Comparison of ENCODE assay signal across 8 cellular contexts in genomic region chr6:28353981-28354676, GRCh38. TPM values are rescaled to one million over a fixed set of nuclear protein-coding genes. Genes with fewer than 3 reads are reported as not detected.
A peak's percentile ranks its signal among the peaks of the same experiment; 100 is the strongest.
DNase-seq lines count a peak whose midpoint lies in the region; ATAC-seq and TF ChIP-seq lines count a peak whose summit lies in the region.

No MANE protein-coding gene starts in this region.

- TF ChIP-seq CTCF in Peyer's patch (IDR thresholded peaks at IDR 0.05) = no peak

- H3K4me1 ChIP-seq in Peyer's patch (peaks cover 0 to 32% (median 0%) of the 10 kb centered on the region in 4 donors), HAP-1 (peaks cover 5% of the 10 kb centered on the region; the same call in 1 of the 2 replicates)

- H3K4me3 ChIP-seq in Peyer's patch (no peak overlapping the region), HAP-1 (no peak overlapping the region)

- ATAC-seq in HG03196 (IDR thresholded peaks at IDR 0.05; ENCODE audit: unreplicated experiment) = no peak

- TF ChIP-seq POLR2A in Peyer's patch (IDR thresholded peaks at IDR 0.05) = no peak

- H3K27me3 ChIP-seq in Peyer's patch (no peaks in the 10 kb centered on the region), HAP-1 (ENCODE audit: low read depth) (no peaks in the 10 kb centered on the region)

- H3K9me3 ChIP-seq in Peyer's patch (no peaks in the 10 kb centered on the region), HAP-1 (no peaks in the 10 kb centered on the region)

- in situ Hi-C loops in HAP-1 (cut with MboI; ENCODE audit: low sequenced_read_pairs) = loop anchor here (10.0 kb wide), 1 partner anchor 219 kb away; no protein-coding TSS in a partner anchor

- DNase-seq in ELR (ENCODE audit: low read depth) = peak; percentile 53
- DNase-seq in Peyer's patch = peak in 2 of 3 donors; percentile 46 to 56
- peak; percentile 54 for DNase-seq in fibroblast of gingiva (ENCODE audit: low read depth)
- peak; percentile 25 for DNase-seq in pons (ENCODE audit: low spot score)
- no peak for DNase-seq in COLO668 (lab: John Stamatoyannopoulos, UW; ENCODE audit: unreplicated experiment)
- DNase-seq in iPS-NIHi11 (ENCODE audit: low spot score) = no peak
- no peak for DNase-seq in HAP-1 (ENCODE audit: low spot score in 2 of 2)

- H3K36me3 ChIP-seq in Peyer's patch = no peaks in the 10 kb centered on the region
- H3K36me3 ChIP-seq in HAP-1 (replicated peaks) = no peaks in the 10 kb centered on the region

- peak overlapping the region in 1 of 4 donors; percentile 89 for H3K27ac ChIP-seq in Peyer's patch

RNA-seq across cellular contexts. Expression of gene ZKSCAN3, which starts 4.4 kb away (rescaled TPM):
- 1 to 10 TPM; 2.5 to 7.0 (median 4.6) TPM for total RNA-seq in Peyer's patch

RNA-seq across cellular contexts. Expression of gene ZSCAN31, which starts 18.2 kb away (rescaled TPM):
- 1 to 10 TPM; 5.6 to 9.2 (median 8.2) TPM for total RNA-seq in Peyer's patch

RNA-seq across cellular contexts. Expression of gene ZSCAN12, which starts 45.4 kb away (rescaled TPM):
- total RNA-seq in Peyer's patch = 10 to 100 TPM in 1 of 4 donors, 1 to 10 TPM in 3; 4.0 to 19.8 (median 7.5) TPM

Comparison
In these comparisons a context has a peak if more than half of its experiments do, and no peak if none do; other contexts are left out.
1. DNase-seq: peak in ELR (single experiment), Peyer's patch (2 of 3), fibroblast of gingiva (single experiment) and pons (single experiment); none in COLO668 (single experiment), iPS-NIHi11 (single experiment) and HAP-1 (0 of 2).